ENCODE assay signal across 8 cellular contexts in genomic region chr2:218687400-218688060, GRCh38. TPM values are rescaled to one million over a fixed set of nuclear protein-coding genes. Genes with fewer than 3 reads are reported as not detected.
A peak's percentile ranks its signal among the peaks of the same experiment; 100 is the strongest.
DNase-seq lines count a peak whose midpoint lies in the region; ATAC-seq and TF ChIP-seq lines count a peak whose summit lies in the region.
"Not testable (repeated sequence)": the region's sequence is repeated elsewhere in the genome, so short reads cannot be mapped to it uniquely, and the experiment has no call there.

No MANE protein-coding gene starts in this region.

- H3K4me3 ChIP-seq in SK-N-SH (ENCODE audit: low read depth in 2 of 2, low read length in 1 of 2); ascending aorta; gastroesophageal sphincter; thyroid gland (replicated peaks in 1 of 3): not testable (repeated sequence)

- H4K20me1 ChIP-seq in SK-N-SH (ENCODE audit: insufficient read depth): not testable (repeated sequence)

- peak; percentile 46 for DNase-seq in DMS 273 treated with DMSO at 0.1 percent for 48 hours (lab: John Stamatoyannopoulos, UW)
- DNase-seq in NCI-H2171 treated with DMSO at 0.1 percent for 48 hours (lab: John Stamatoyannopoulos, UW): peak; percentile 80
- peak; percentile 65 for DNase-seq in SK-N-SH
- DNase-seq in ascending aorta (ENCODE audit: low spot score in 2 of 2): peak in 1 of 2 donors; percentile 73
- peak; percentile 83 for DNase-seq in myocyte (ENCODE audit: low read depth)
- peak; percentile 46 to 58 for DNase-seq in thyroid gland

- H2AFZ ChIP-seq in SK-N-SH (ENCODE audit: low read depth): not testable (repeated sequence)

- peaks cover 48 to 49% of the 10 kb centered on the region in 2 experiments for H3K36me3 ChIP-seq in SK-N-SH (replicated peaks in 1 of 2; ENCODE audit: control insufficient read depth in 1 of 2, insufficient read depth in 2 of 2, low read length in 1 of 2)
- H3K36me3 ChIP-seq in ascending aorta: peaks cover 9 to 20% of the 10 kb centered on the region in 2 donors
- H3K36me3 ChIP-seq in gastroesophageal sphincter: peaks cover 2 to 71% of the 10 kb centered on the region in 2 donors
- H3K36me3 ChIP-seq in thyroid gland: peaks cover 24 to 34% of the 10 kb centered on the region in 2 donors

- H3K9me2 ChIP-seq in SK-N-SH: not testable (repeated sequence)

- TF ChIP-seq RAD21 in SK-N-SH (IDR thresholded peaks at IDR 0.05; ENCODE audit: low read length): peak; percentile 72

- not testable (repeated sequence) for H3K4me1 ChIP-seq in SK-N-SH (ENCODE audit: control insufficient read depth in 1 of 2, insufficient read depth in 2 of 2, low read depth in 1 of 2, low read length in 1 of 2); ascending aorta; gastroesophageal sphincter; thyroid gland

- CTCF ChIA-PET in SK-N-SH (lab: Yijun Ruan, JAX): interaction anchor here (0.5 to 3.9 kb wide), 32 partner anchors 10 to 606 kb away, joined by 3 to 40 read pairs (median 4); partner anchors contain the start of genes BCS1L, RNF25, STK36 and TTLL4

- H3K27ac ChIP-seq in SK-N-SH (ENCODE audit: low read depth in 2 of 2, low read length in 1 of 2); ascending aorta; gastroesophageal sphincter; thyroid gland: not testable (repeated sequence)

- 45% methylated on average over 5 of the region's 5 CpGs for WGBS in SK-N-SH (ENCODE audit: low lambda C conversion rate)
- 20 to 42% methylated on average over 3 to 5 of the region's 5 CpGs for WGBS in gastroesophageal sphincter (ENCODE audit: low coverage in 1 of 2), 2 donors
- WGBS in thyroid gland, 2 donors: 30 to 31% methylated on average over 5 of the region's 5 CpGs

- H3F3A ChIP-seq in SK-N-SH (replicated peaks; ENCODE audit: insufficient read depth): peaks cover 23% of the 10 kb centered on the region

- TF ChIP-seq POLR2A in gastroesophageal sphincter (IDR thresholded peaks at IDR 0.05); thyroid gland (IDR thresholded peaks at IDR 0.05): not testable (repeated sequence)

- not testable (repeated sequence) for H3K27me3 ChIP-seq in SK-N-SH (ENCODE audit: insufficient read depth); ascending aorta; gastroesophageal sphincter; thyroid gland

- not testable (repeated sequence) for H3K4me2 ChIP-seq in SK-N-SH

- TF ChIP-seq EP300 in SK-N-SH (IDR thresholded peaks at IDR 0.05; ENCODE audit: borderline replicate concordance in 1 of 2, low read depth in 1 of 2, low read length in 1 of 2); gastroesophageal sphincter (IDR thresholded peaks at IDR 0.05): not testable (repeated sequence)

- intact Hi-C loops in ascending aorta (cut with DNase I); thyroid gland (cut with DNase I): not testable (repeated sequence)

- not testable (repeated sequence) for H3K9me3 ChIP-seq in SK-N-SH, ascending aorta, gastroesophageal sphincter, thyroid gland

- ATAC-seq in HG03354 (IDR thresholded peaks at IDR 0.05; ENCODE audit: poor library complexity, severe bottlenecking, unreplicated experiment) (peak; percentile 68), gastroesophageal sphincter (peak; percentile 78)

- not testable (repeated sequence) for H3K79me2 ChIP-seq in SK-N-SH (ENCODE audit: insufficient read depth)

- TF ChIP-seq CTCF in SK-N-SH (IDR thresholded peaks at IDR 0.05) (peak; percentile 83), ascending aorta (IDR thresholded peaks at IDR 0.05) (peak; percentile 68 to 83 (median 69)), gastroesophageal sphincter (IDR thresholded peaks at IDR 0.05) (peak; percentile 75 to 90 (median 83)), thyroid gland (IDR thresholded peaks at IDR 0.05) (peak in 5 of 6 experiments; percentile 50 to 78 (median 65))

- not testable (repeated sequence) for H3K9ac ChIP-seq in SK-N-SH

- POLR2A ChIA-PET in SK-N-SH (lab: Yijun Ruan, JAX): interaction anchor here (1.3 kb wide), 1 partner anchor 28 kb away, joined by 7 read pairs; the partner anchor contains the start of genes BCS1L and ZNF142

TF ChIP-seq in SK-N-SH, 30 proteins besides CTCF, POLR2A, EP300 and RAD21:
- peak; percentile 43; the same call in 1 of the 2 replicates for TF ChIP-seq MXI1 (IDR thresholded peaks at IDR 0.05; ENCODE audit: low read depth, low read length)
- TF ChIP-seq CHD2 (IDR thresholded peaks at IDR 0.05; ENCODE audit: low read length, partially characterized antibody): peak; percentile 21
- peak; percentile 84 for TF ChIP-seq SMC3 (IDR thresholded peaks at IDR 0.05; ENCODE audit: low read depth, low read length)

RNA-seq across cellular contexts. Expression of gene STK36, which starts 15.6 kb away (rescaled TPM):
- 53.5 and 83.2 TPM in 2 replicates for polyA plus RNA-seq in SK-N-SH (2012; rRNA removed)
- 13.9 and 17.0 TPM in 2 replicates for polyA plus RNA-seq in SK-N-SH (2012; cell fraction: cytosol; rRNA removed)
- polyA plus RNA-seq in SK-N-SH (2012; cell fraction: nucleus; rRNA removed): 429 and 437 TPM in 2 replicates
- total RNA-seq in ascending aorta (17.7 TPM), gastroesophageal sphincter (10 to 100 TPM; 16.7 to 36.6 (median 22.2) TPM), myocyte (26.8 and 29.7 TPM in 2 replicates), thyroid gland (10 to 100 TPM; 50.9 to 82.3 (median 64.0) TPM)
- polyA plus RNA-seq in myocyte (2012): 25.9 TPM

RNA-seq across cellular contexts. Expression of gene RNF25, which starts 15.7 kb away (rescaled TPM):
- 72.2 and 90.6 TPM in 2 replicates for polyA plus RNA-seq in SK-N-SH (2012; rRNA removed)
- polyA plus RNA-seq in SK-N-SH (2012; cell fraction: cytosol; rRNA removed): 40.6 and 56.8 TPM in 2 replicates
- 101 and 132 TPM in 2 replicates for polyA plus RNA-seq in SK-N-SH (2012; cell fraction: nucleus; rRNA removed)
- total RNA-seq in ascending aorta (36.0 TPM), gastroesophageal sphincter (10 to 100 TPM; 16.3 to 24.6 (median 17.7) TPM), myocyte (19.8 and 20.9 TPM in 2 replicates), thyroid gland (10 to 100 TPM; 15.8 to 26.1 (median 19.9) TPM)
- polyA plus RNA-seq in myocyte (2012): 45.0 TPM

RNA-seq across cellular contexts. Expression of gene TTLL4, which starts 23.1 kb away (rescaled TPM):
- polyA plus RNA-seq in SK-N-SH (2012; rRNA removed): 15.6 and 18.6 TPM in 2 replicates
- 5.7 and 9.0 TPM in 2 replicates for polyA plus RNA-seq in SK-N-SH (2012; cell fraction: cytosol; rRNA removed)
- 55.3 and 80.2 TPM in 2 replicates for polyA plus RNA-seq in SK-N-SH (2012; cell fraction: nucleus; rRNA removed)
- total RNA-seq in ascending aorta: 93.4 TPM
- total RNA-seq in gastroesophageal sphincter: 10 to 100 TPM in 2 of 4 donors, 1 to 10 TPM in 2; 6.5 to 12.1 (median 8.7) TPM
- total RNA-seq in myocyte: 11.9 and 13.0 TPM in 2 replicates
- 8.5 TPM for polyA plus RNA-seq in myocyte (2012)
- 10 to 100 TPM in 3 of 4 donors, 1 to 10 TPM in 1; 5.7 to 19.2 (median 12.5) TPM for total RNA-seq in thyroid gland

RNA-seq across cellular contexts. Expression of gene BCS1L, which starts 28.0 kb away (rescaled TPM):
- 47.5 and 59.8 TPM in 2 replicates for polyA plus RNA-seq in SK-N-SH (2012; rRNA removed)
- 27.8 and 33.6 TPM in 2 replicates for polyA plus RNA-seq in SK-N-SH (2012; cell fraction: cytosol; rRNA removed)
- 178 and 182 TPM in 2 replicates for polyA plus RNA-seq in SK-N-SH (2012; cell fraction: nucleus; rRNA removed)
- total RNA-seq in ascending aorta: 27.7 TPM
- total RNA-seq in gastroesophageal sphincter: 10 to 100 TPM; 24.3 to 37.4 (median 29.9) TPM
- total RNA-seq in myocyte: 27.6 and 39.2 TPM in 2 replicates
- 34.9 TPM for polyA plus RNA-seq in myocyte (2012)
- total RNA-seq in thyroid gland: 10 to 100 TPM; 17.7 to 38.9 (median 26.5) TPM

RNA-seq across cellular contexts. Expression of gene ZNF142, which starts 28.1 kb away (rescaled TPM):
- 5.7 and 8.1 TPM in 2 replicates for polyA plus RNA-seq in SK-N-SH (2012; rRNA removed)
- 2.8 and 4.7 TPM in 2 replicates for polyA plus RNA-seq in SK-N-SH (2012; cell fraction: cytosol; rRNA removed)
- polyA plus RNA-seq in SK-N-SH (2012; cell fraction: nucleus; rRNA removed): 25.9 and 30.0 TPM in 2 replicates
- total RNA-seq in ascending aorta (79.7 TPM), gastroesophageal sphincter (10 to 100 TPM; 10.8 to 33.3 (median 24.6) TPM), myocyte (10.9 and 14.9 TPM in 2 replicates), thyroid gland (10 to 100 TPM; 15.5 to 33.4 (median 24.0) TPM)
- polyA plus RNA-seq in myocyte (2012): 9.7 TPM
